In the genomic region with DNA sequence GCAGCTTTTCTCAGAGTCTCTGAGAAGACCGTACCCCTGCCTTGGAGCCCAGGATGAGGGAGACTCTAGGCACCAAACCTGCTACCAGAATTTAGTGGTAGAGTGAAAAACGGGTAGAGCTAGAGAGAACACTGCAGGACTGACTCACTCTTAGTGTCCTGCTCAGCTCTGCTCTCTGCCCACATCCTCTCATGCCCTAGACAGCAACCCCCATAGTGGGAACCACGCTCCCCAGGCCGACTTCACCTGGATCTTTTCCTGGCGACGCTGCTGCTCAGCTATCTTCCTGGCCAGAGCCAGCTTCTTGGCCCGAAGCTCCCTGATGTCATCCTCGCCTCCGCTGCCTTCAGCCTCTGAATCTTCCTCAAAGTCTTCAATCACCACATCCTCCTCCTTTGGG, we compare ENCODE assay signal across 1 cellular context.
TF ChIP-seq lines count a peak whose summit lies in the region.

No MANE protein-coding gene starts in this region.

TF ChIP-seq in SK-N-SH treated with all-trans-retinoic acid at 6 μM for 48 hours, 23 proteins besides CTCF, POLR2A, EP300 and RAD21:
- no peak for TF ChIP-seq CREB5 (CRISPR knock-in tag; IDR thresholded peaks at IDR 0.05; ENCODE audit: low read depth)
- TF ChIP-seq CSDC2 (CRISPR knock-in tag; IDR thresholded peaks at IDR 0.05), result no peak
- TF ChIP-seq ISL1 (CRISPR knock-in tag; IDR thresholded peaks at IDR 0.05), result no peak
- TF ChIP-seq ZNF70 (CRISPR knock-in tag; IDR thresholded peaks at IDR 0.05), result no peak
- TF ChIP-seq PPARA (CRISPR knock-in tag; IDR thresholded peaks at IDR 0.05; ENCODE audit: borderline replicate concordance), result no peak
- TF ChIP-seq, protein P1, sequence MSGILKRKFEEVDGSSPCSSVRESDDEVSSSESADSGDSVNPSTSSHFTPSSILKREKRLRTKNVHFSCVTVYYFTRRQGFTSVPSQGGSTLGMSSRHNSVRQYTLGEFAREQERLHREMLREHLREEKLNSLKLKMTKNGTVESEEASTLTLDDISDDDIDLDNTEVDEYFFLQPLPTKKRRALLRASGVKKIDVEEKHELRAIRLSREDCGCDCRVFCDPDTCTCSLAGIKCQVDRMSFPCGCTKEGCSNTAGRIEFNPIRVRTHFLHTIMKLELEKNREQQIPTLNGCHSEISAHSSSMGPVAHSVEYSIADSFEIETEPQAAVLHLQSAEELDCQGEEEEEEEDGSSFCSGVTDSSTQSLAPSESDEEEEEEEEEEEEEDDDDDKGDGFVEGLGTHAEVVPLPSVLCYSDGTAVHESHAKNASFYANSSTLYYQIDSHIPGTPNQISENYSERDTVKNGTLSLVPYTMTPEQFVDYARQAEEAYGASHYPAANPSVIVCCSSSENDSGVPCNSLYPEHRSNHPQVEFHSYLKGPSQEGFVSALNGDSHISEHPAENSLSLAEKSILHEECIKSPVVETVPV (CRISPR knock-in tag; IDR thresholded peaks at IDR 0.05), result no peak
- no peak for TF ChIP-seq ZFP30 (CRISPR knock-in tag; IDR thresholded peaks at IDR 0.05)
- no peak for TF ChIP-seq GLIS3 (CRISPR knock-in tag; IDR thresholded peaks at IDR 0.05)
- no peak for TF ChIP-seq POU6F1 (CRISPR knock-in tag; IDR thresholded peaks at IDR 0.05; ENCODE audit: borderline replicate concordance, low read depth)
- no peak for TF ChIP-seq BACH2 (CRISPR knock-in tag; IDR thresholded peaks at IDR 0.05; ENCODE audit: borderline replicate concordance)
- no peak for TF ChIP-seq OSR1 (CRISPR knock-in tag; IDR thresholded peaks at IDR 0.05)
